24 cellular contexts compared by ENCODE assay signal in genomic region chr12:10065241-10065640, GRCh38. TPM values are rescaled to one million over a fixed set of nuclear protein-coding genes. Genes with fewer than 3 reads are reported as not detected.
"Had no signal": no experiment of that assay in that cellular context is flagged by ENCODE, and none has a peak within 500 bp of the region (broad histone marks: within the 10 kb centered on the region; RNA-seq: fewer than 3 reads in every experiment).

No MANE protein-coding gene starts in this region.

- H3K4me3 ChIP-seq: prostate gland, right atrium auricular region, tibial nerve had no signal

- H3K4me1 ChIP-seq: prostate gland, right atrium auricular region had no signal

- H3K4me3 Mint-ChIP-seq: activated naive CD8-positive, alpha-beta T cell treated with anti-CD3 and anti-CD28 coated beads for 36 hours; activated T-helper 1 cell treated with anti-CD3 and anti-CD28 coated beads, Interleukin-12 subunit alpha, Interleukin-12 subunit beta, Interleukin-2, Interleukin-4 antibody, amounts not matched to agents 30 ng/mL and 10 ng/mL and 1 ng/mL, durations not matched to agents 14 hours and 24 hours and 36 hours; nephron; stimulated activated naive CD8-positive, alpha-beta T cell treated with anti-CD3 and anti-CD28 coated beads, Interleukin-15, Interleukin-2, amounts not matched to agents 100 ng/mL and 50 ng/mL, for 24 hours; T-helper 2 cell treated with Interferon-gamma antibody and Interleukin-4, amounts not matched to agents 5 μg/mL and 100 μg/mL, for 36 hours had no signal

- H3K9me3 Mint-ChIP-seq: activated naive CD8-positive, alpha-beta T cell treated with anti-CD3 and anti-CD28 coated beads for 36 hours; activated T-helper 1 cell treated with anti-CD3 and anti-CD28 coated beads, Interleukin-12 subunit alpha, Interleukin-12 subunit beta, Interleukin-2, Interleukin-4 antibody, amounts not matched to agents 30 ng/mL and 10 ng/mL and 1 ng/mL, durations not matched to agents 14 hours and 24 hours and 36 hours; nephron; stimulated activated naive CD8-positive, alpha-beta T cell treated with anti-CD3 and anti-CD28 coated beads, Interleukin-15, Interleukin-2, amounts not matched to agents 100 ng/mL and 50 ng/mL, for 24 hours; T-helper 2 cell treated with Interferon-gamma antibody and Interleukin-4, amounts not matched to agents 5 μg/mL and 100 μg/mL, for 36 hours had no signal

- H3K27ac Mint-ChIP-seq: activated naive CD8-positive, alpha-beta T cell treated with anti-CD3 and anti-CD28 coated beads for 36 hours; activated T-helper 1 cell treated with anti-CD3 and anti-CD28 coated beads, Interleukin-12 subunit alpha, Interleukin-12 subunit beta, Interleukin-2, Interleukin-4 antibody, amounts not matched to agents 30 ng/mL and 10 ng/mL and 1 ng/mL, durations not matched to agents 14 hours and 24 hours and 36 hours; nephron; stimulated activated naive CD8-positive, alpha-beta T cell treated with anti-CD3 and anti-CD28 coated beads, Interleukin-15, Interleukin-2, amounts not matched to agents 100 ng/mL and 50 ng/mL, for 24 hours; T-helper 2 cell treated with Interferon-gamma antibody and Interleukin-4, amounts not matched to agents 5 μg/mL and 100 μg/mL, for 36 hours had no signal

- H3K27me3 ChIP-seq: right atrium auricular region, tibial nerve had no signal

- H3K4me1 Mint-ChIP-seq: activated naive CD8-positive, alpha-beta T cell treated with anti-CD3 and anti-CD28 coated beads for 36 hours had no signal

- H3K9me3 ChIP-seq: prostate gland, right atrium auricular region, tibial nerve had no signal

- FAIRE-seq: frontal cortex, TTC549, urothelium cell line had no signal

- H3K36me3 ChIP-seq: prostate gland, right atrium auricular region, tibial nerve had no signal

- H3K27ac ChIP-seq: prostate gland, right atrium auricular region, tibial nerve had no signal

- DNase-seq: activated CD4-positive, alpha-beta T cell treated with anti-CD3 and anti-CD28 coated beads, Interleukin-2, amount 50 U/mL, for 4 hours; activated gamma-delta T cell treated with Interleukin-2 at 50 U/mL for 16 hours; activated naive CD8-positive, alpha-beta T cell treated with anti-CD3 and anti-CD28 coated beads for 36 hours; amniotic stem cell; caudate nucleus; hypothalamus; islet precursor cell; midbrain had no signal

- H3K36me3 Mint-ChIP-seq: activated naive CD8-positive, alpha-beta T cell treated with anti-CD3 and anti-CD28 coated beads for 36 hours had no signal

- ATAC-seq: left lobe of liver had no signal

RNA-seq across cellular contexts. Expression of gene CLEC1A, which starts 33.5 kb away (rescaled TPM):
- total RNA-seq: activated naive CD8-positive, alpha-beta T cell treated with anti-CD3 and anti-CD28 coated beads for 36 hours; activated T-helper 1 cell treated with anti-CD3 and anti-CD28 coated beads, Interleukin-12 subunit alpha, Interleukin-12 subunit beta, Interleukin-2, Interleukin-4 antibody, amounts not matched to agents 30 ng/mL and 10 ng/mL and 1 ng/mL, durations not matched to agents 14 hours and 24 hours and 36 hours; epithelial cell of proximal tubule; osteocyte had no signal

RNA-seq across cellular contexts. Expression of gene CLEC9A, which starts 34.8 kb away (rescaled TPM):
- total RNA-seq: activated naive CD8-positive, alpha-beta T cell treated with anti-CD3 and anti-CD28 coated beads for 36 hours; activated T-helper 1 cell treated with anti-CD3 and anti-CD28 coated beads, Interleukin-12 subunit alpha, Interleukin-12 subunit beta, Interleukin-2, Interleukin-4 antibody, amounts not matched to agents 30 ng/mL and 10 ng/mL and 1 ng/mL, durations not matched to agents 14 hours and 24 hours and 36 hours; dermis microvascular lymphatic vessel endothelial cell; epithelial cell of proximal tubule; frontal cortex; left lobe of liver; lung microvascular endothelial cell; osteocyte; right atrium auricular region; skeletal muscle tissue had no signal

RNA-seq across cellular contexts. Expression of gene CLEC12B, which starts 54.8 kb away (rescaled TPM):
- total RNA-seq: activated naive CD8-positive, alpha-beta T cell treated with anti-CD3 and anti-CD28 coated beads for 36 hours; activated T-helper 1 cell treated with anti-CD3 and anti-CD28 coated beads, Interleukin-12 subunit alpha, Interleukin-12 subunit beta, Interleukin-2, Interleukin-4 antibody, amounts not matched to agents 30 ng/mL and 10 ng/mL and 1 ng/mL, durations not matched to agents 14 hours and 24 hours and 36 hours; dermis microvascular lymphatic vessel endothelial cell; epithelial cell of proximal tubule; frontal cortex; left lobe of liver; lung microvascular endothelial cell; osteocyte; right atrium auricular region; skeletal muscle tissue had no signal
